Comparison of ENCODE assay signal across 1 cellular context in genomic region chr15:39830166-39830565, GRCh38.
TF ChIP-seq lines count a peak whose summit lies in the region.

No MANE protein-coding gene starts in this region.

TF ChIP-seq in IMR-90, 13 proteins besides CTCF, POLR2A, EP300 and RAD21 (continued from another document):
- TF ChIP-seq, protein P1, sequence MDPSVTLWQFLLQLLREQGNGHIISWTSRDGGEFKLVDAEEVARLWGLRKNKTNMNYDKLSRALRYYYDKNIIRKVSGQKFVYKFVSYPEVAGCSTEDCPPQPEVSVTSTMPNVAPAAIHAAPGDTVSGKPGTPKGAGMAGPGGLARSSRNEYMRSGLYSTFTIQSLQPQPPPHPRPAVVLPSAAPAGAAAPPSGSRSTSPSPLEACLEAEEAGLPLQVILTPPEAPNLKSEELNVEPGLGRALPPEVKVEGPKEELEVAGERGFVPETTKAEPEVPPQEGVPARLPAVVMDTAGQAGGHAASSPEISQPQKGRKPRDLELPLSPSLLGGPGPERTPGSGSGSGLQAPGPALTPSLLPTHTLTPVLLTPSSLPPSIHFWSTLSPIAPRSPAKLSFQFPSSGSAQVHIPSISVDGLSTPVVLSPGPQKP (IDR thresholded peaks at IDR 0.05; ENCODE audit: borderline replicate concordance, low read depth, low read length) = no peak
